ENCODE assay signal across 9 cellular contexts in genomic region chr18:77114564-77115391, GRCh38. TPM values are rescaled to one million over a fixed set of nuclear protein-coding genes. Genes with fewer than 3 reads are reported as not detected.
A peak's percentile ranks its signal among the peaks of the same experiment; 100 is the strongest.
DNase-seq lines count a peak whose midpoint lies in the region; ATAC-seq and TF ChIP-seq lines count a peak whose summit lies in the region.
"Had no signal": no experiment of that assay in that cellular context is flagged by ENCODE, and none has a peak within 500 bp of the region (broad histone marks: within the 10 kb centered on the region; RNA-seq: fewer than 3 reads in every experiment).

No MANE protein-coding gene starts in this region.

- no peak for TF ChIP-seq CTCF in GM20000 (IDR thresholded peaks at IDR 0.05; ENCODE audit: extremely low read depth, missing control alignments)

- peaks cover 24% of the 10 kb centered on the region for H3K36me3 Mint-ChIP-seq in CD4-positive, CD25-positive, alpha-beta regulatory T cell

- peak overlapping the region; percentile 45 for H3K27ac ChIP-seq in CD4-positive, CD25-positive, alpha-beta regulatory T cell (ENCODE audit: insufficient read depth, low read length, poor library complexity, severe bottlenecking)
- H3K27ac ChIP-seq in rectal smooth muscle tissue (ENCODE audit: low read depth, low read length) = peak overlapping the region; percentile 24
- H3K27ac ChIP-seq: KMS-11 had no signal

- intact Hi-C loops in Right ventricle myocardium inferior (cut with DNase I) = no loop called here

- peaks cover 15 to 86% (median 46%) of the 10 kb centered on the region in 4 donors for H3K4me1 Mint-ChIP-seq in CD4-positive, CD25-positive, alpha-beta regulatory T cell

- peaks cover 54% of the 10 kb centered on the region for H3K36me3 ChIP-seq in CD4-positive, CD25-positive, alpha-beta regulatory T cell (ENCODE audit: control insufficient read depth, insufficient read depth, low read length)
- no peaks in the 10 kb centered on the region for H3K36me3 ChIP-seq in rectal smooth muscle tissue (ENCODE audit: control insufficient read depth, insufficient read depth, low read length)

- ATAC-seq in CD4-positive, CD25-positive, alpha-beta regulatory T cell (ENCODE audit: low read depth in 2 of 2) = peak; percentile 41 to 58
- peak; percentile 90 for ATAC-seq in Right ventricle myocardium inferior

- no peak overlapping the region for H3K9ac ChIP-seq in rectal smooth muscle tissue (ENCODE audit: low read length)
- H3K9ac ChIP-seq: KMS-11 had no signal

- no peaks in the 10 kb centered on the region for H3K27me3 ChIP-seq in CD4-positive, CD25-positive, alpha-beta regulatory T cell (ENCODE audit: control insufficient read depth, insufficient read depth, low read length)
- no peaks in the 10 kb centered on the region for H3K27me3 ChIP-seq in rectal smooth muscle tissue (ENCODE audit: control insufficient read depth, insufficient read depth, low read length)

- H3K4me3 ChIP-seq in CD4-positive, CD25-positive, alpha-beta regulatory T cell (ENCODE audit: low read depth, low read length) = no peak overlapping the region
- H3K4me3 ChIP-seq in rectal smooth muscle tissue (ENCODE audit: low read length) = no peak overlapping the region

- H3K27me3 Mint-ChIP-seq in CD4-positive, CD25-positive, alpha-beta regulatory T cell = no peaks in the 10 kb centered on the region

- H3K9me3 Mint-ChIP-seq in CD4-positive, CD25-positive, alpha-beta regulatory T cell = peaks cover 0 to 1% (median 0%) of the 10 kb centered on the region in 7 donors

- H3K4me3 Mint-ChIP-seq in CD4-positive, CD25-positive, alpha-beta regulatory T cell = peak overlapping the region in 1 of 4 donors; percentile 44

- no peak for DNase-seq in CD4-positive, CD25-positive, alpha-beta regulatory T cell
- DNase-seq in GM20000 (ENCODE audit: low spot score) = peak; percentile 67
- peak; percentile 76 for DNase-seq in HT-29 (ENCODE audit: low spot score)
- peak; percentile 40 to 56 for DNase-seq in activated T-cell treated with anti-CD3 and anti-CD28 coated beads, Interleukin-2, amount 50 U/mL, for 48 hours
- DNase-seq in Right ventricle myocardium inferior (ENCODE audit: missing footprints) = peak; percentile 97
- DNase-seq in SHP77 treated with DMSO at 0.1 percent for 48 hours (lab: John Stamatoyannopoulos, UW) = no peak
- no peak for DNase-seq in cerebellar cortex (ENCODE audit: low spot score)

- H3K27ac Mint-ChIP-seq in CD4-positive, CD25-positive, alpha-beta regulatory T cell = peak overlapping the region; percentile 78 to 86 (median 82)

- H3K4me1 ChIP-seq in CD4-positive, CD25-positive, alpha-beta regulatory T cell (ENCODE audit: control insufficient read depth, insufficient read depth, low read length, poor library complexity, severe bottlenecking) = peaks cover 33% of the 10 kb centered on the region
- no peaks in the 10 kb centered on the region for H3K4me1 ChIP-seq in rectal smooth muscle tissue (ENCODE audit: control insufficient read depth, insufficient read depth, low read length)

- no peaks in the 10 kb centered on the region for H3K9me3 ChIP-seq in CD4-positive, CD25-positive, alpha-beta regulatory T cell (ENCODE audit: control insufficient read depth in 2 of 2, low read length in 2 of 2)

RNA-seq across cellular contexts. Expression of gene MBP, which starts 17.8 kb away (rescaled TPM):
- total RNA-seq in CD4-positive, CD25-positive, alpha-beta regulatory T cell = 172 TPM
- polyA plus RNA-seq in CD4-positive, CD25-positive, alpha-beta regulatory T cell = 100 to 1,000 TPM; 134 to 145 (median 141) TPM
- 27.4 and 28.9 TPM in 2 replicates for total RNA-seq in HT-29 (2014; rRNA removed; shearing (Covaris generic))
- 34.9 TPM for total RNA-seq in Right ventricle myocardium inferior

Comparison
In these comparisons a context has a peak if more than half of its experiments do, and no peak if none do; other contexts are left out.
1. DNase-seq: peak in GM20000 (single experiment), HT-29 (single experiment), activated T-cell treated with anti-CD3 and anti-CD28 coated beads, Interleukin-2, amount 50 U/mL, for 48 hours (2 of 2) and Right ventricle myocardium inferior (single experiment); none in CD4-positive, CD25-positive, alpha-beta regulatory T cell (0 of 3), SHP77 treated with DMSO at 0.1 percent for 48 hours (single experiment) and cerebellar cortex (single experiment).